22 cellular contexts compared by ENCODE assay signal in the genomic region with DNA sequence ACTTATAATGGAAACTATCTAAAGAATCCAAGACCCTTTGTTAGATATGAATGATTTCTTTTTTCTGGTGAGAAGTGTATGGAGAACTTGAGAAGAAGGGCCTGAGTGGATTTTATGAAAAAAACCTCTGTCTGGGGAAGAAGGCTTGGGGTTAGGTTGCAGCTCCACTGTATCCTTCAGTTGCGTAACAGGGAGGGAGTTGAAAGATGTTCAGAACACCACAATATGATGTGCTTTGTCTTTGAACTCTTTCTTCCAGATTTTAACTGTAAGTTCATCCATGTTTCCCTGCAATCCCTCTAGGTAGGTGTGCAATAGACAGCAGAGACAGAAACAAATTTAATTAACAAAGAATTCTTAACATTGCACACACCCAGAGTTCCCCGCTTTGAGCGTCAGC.
"Had no signal": no experiment of that assay in that cellular context is flagged by ENCODE, and none has a peak within 500 bp of the region (broad histone marks: within the 10 kb centered on the region; RNA-seq: fewer than 3 reads in every experiment).

No MANE protein-coding gene starts in this region.

- H3K9me3 ChIP-seq: SJSA1 had no signal

- H3K27me3 ChIP-seq: SJSA1 had no signal

- FAIRE-seq: RCC 7860 had no signal

- H3K4me3 Mint-ChIP-seq: IgD-negative memory B cell had no signal

- H3K36me3 ChIP-seq: SJSA1 had no signal

- H3K4me2 ChIP-seq: KMS-11 had no signal

- DNase-seq: Kasumi-1, MM.1S, NCI-H1092 treated with DMSO at 0.1 percent for 48 hours, NCI-H1436, NCI-H187, NCI-H2029, NCI-H2081 treated with DMSO at 0.1 percent for 48 hours, NCI-H2171, NCI-H226, NCI-H446, NCI-H510A, NCI-H524 treated with DMSO at 0.1 percent for 48 hours, NCI-H69, NCI-H774, Right ventricle myocardium superior, RPMI8226, SIG-M5 had no signal

- H3K4me1 Mint-ChIP-seq: IgD-negative memory B cell had no signal

- H3K36me3 Mint-ChIP-seq: IgD-negative memory B cell had no signal

- H3K27ac ChIP-seq: KMS-11, SJSA1, SK-N-MC had no signal

- H3K9ac ChIP-seq: KMS-11 had no signal

- H3K4me1 ChIP-seq: SJSA1 had no signal

- H3K4me3 ChIP-seq: SJSA1, SK-N-MC had no signal
